Comparison of ENCODE assay signal across 8 cellular contexts in genomic region chr4:118353452-118353851, GRCh38. TPM values are rescaled to one million over a fixed set of nuclear protein-coding genes. Genes with fewer than 3 reads are reported as not detected.
DNase-seq lines count a peak whose midpoint lies in the region; ATAC-seq, FAIRE-seq and TF ChIP-seq lines count a peak whose summit lies in the region.
"Had no signal": no experiment of that assay in that cellular context is flagged by ENCODE, and none has a peak within 500 bp of the region (broad histone marks: within the 10 kb centered on the region; RNA-seq: fewer than 3 reads in every experiment).

No MANE protein-coding gene starts in this region.

- peak; percentile 24 for DNase-seq in GM23248
- DNase-seq in SK-N-MC (ENCODE audit: low read depth, low spot score), result no peak
- no peak for DNase-seq in fibroblast of pulmonary artery (ENCODE audit: low read depth)
- no peak for DNase-seq in skeletal muscle cell (ENCODE audit: low read depth)
- DNase-seq in RCC 7860 (ENCODE audit: low spot score), result no peak
- DNase-seq in HEK293T (ENCODE audit: extremely low spot score), result no peak
- DNase-seq: NCI-H524 treated with DMSO at 0.1 percent for 48 hours had no signal

- TF ChIP-seq CTCF in fibroblast of pulmonary artery (IDR thresholded peaks at IDR 0.05; ENCODE audit: low read length, missing control alignments), result no peak

- 7 to 14% methylated on average over 9 of the region's 9 CpGs for WGBS in GM23248 (ENCODE audit: low coverage in 1 of 2, low lambda C conversion rate in 2 of 2, missing lambda C conversion rate in 2 of 2), 2 experiments

- ATAC-seq in HG03520 (IDR thresholded peaks at IDR 0.05; ENCODE audit: unreplicated experiment), result no peak

- H2AFZ ChIP-seq in GM23248, result peak overlapping the region; percentile 98

- CTCF ChIA-PET in HEK293T (lab: Yijun Ruan, JAX), result interaction anchor here (0.6 to 3.8 kb wide), 10 partner anchors 10 to 72 kb away, joined by 3 to 19 read pairs (median 6); no protein-coding TSS in a partner anchor

- FAIRE-seq in RCC 7860 (lab: Jason Lieb, UNC), result no peak

- H3K27ac ChIP-seq in GM23248, result no peak overlapping the region
- no peak overlapping the region for H3K27ac ChIP-seq in SK-N-MC

- peak overlapping the region; percentile 77 for H3K4me3 ChIP-seq in GM23248
- peak overlapping the region; percentile 76 for H3K4me3 ChIP-seq in SK-N-MC
- peak overlapping the region; percentile 42 for H3K4me3 ChIP-seq in fibroblast of pulmonary artery (replicated peaks; ENCODE audit: low read depth, low read length)
- H3K4me3 ChIP-seq in skeletal muscle cell (ENCODE audit: low read depth, low read length), result peak overlapping the region; percentile 58

- 0 out of 2 replicates have a peak, but pooled peaks cover 13% of the 10 kb centered on the region for H3F3A ChIP-seq in GM23248 (ENCODE audit: insufficient read depth)

- in situ Hi-C loops in GM23248 (cut with MboI), result no loop called here

- H3K36me3 ChIP-seq in GM23248 (ENCODE audit: low read depth) (no peaks in the 10 kb centered on the region), SK-N-MC (ENCODE audit: insufficient read depth, low read length) (no peaks in the 10 kb centered on the region)

- H3K27me3 ChIP-seq in GM23248 (replicated peaks; ENCODE audit: insufficient read depth), result no peaks in the 10 kb centered on the region

- H4K20me1 ChIP-seq in GM23248 (ENCODE audit: insufficient read depth), result no peaks in the 10 kb centered on the region

- H3K9me2 ChIP-seq in GM23248 (ENCODE audit: insufficient read depth), result no peaks in the 10 kb centered on the region

- no peaks in the 10 kb centered on the region for H3K9me3 ChIP-seq in GM23248 (ENCODE audit: low read depth)
- H3K9me3 ChIP-seq in SK-N-MC (ENCODE audit: low read depth, low read length), result no peaks in the 10 kb centered on the region

- H3K9ac ChIP-seq in GM23248, result peak overlapping the region; percentile 76
- no peak overlapping the region for H3K9ac ChIP-seq in SK-N-MC (ENCODE audit: insufficient read length)

- H3K79me2 ChIP-seq in GM23248 (ENCODE audit: insufficient read depth), result no peaks in the 10 kb centered on the region

- peak overlapping the region; percentile 80 for H3K4me2 ChIP-seq in GM23248 (ENCODE audit: unreplicated experiment)

- peaks cover 18% of the 10 kb centered on the region; the same call in 1 of the 2 replicates for H3K4me1 ChIP-seq in GM23248 (ENCODE audit: insufficient read depth)

- POLR2A ChIA-PET in HEK293T (lab: Yijun Ruan, JAX), result interaction anchor here (0.6 to 1.3 kb wide), 4 partner anchors 10 to 44 kb away, joined by 3 read pairs; no protein-coding TSS in a partner anchor

TF ChIP-seq in HEK293T, 16 proteins besides CTCF, POLR2A, EP300 and RAD21:
- no peak for TF ChIP-seq NFRKB (IDR thresholded peaks at IDR 0.05)
- TF ChIP-seq, protein P1, sequence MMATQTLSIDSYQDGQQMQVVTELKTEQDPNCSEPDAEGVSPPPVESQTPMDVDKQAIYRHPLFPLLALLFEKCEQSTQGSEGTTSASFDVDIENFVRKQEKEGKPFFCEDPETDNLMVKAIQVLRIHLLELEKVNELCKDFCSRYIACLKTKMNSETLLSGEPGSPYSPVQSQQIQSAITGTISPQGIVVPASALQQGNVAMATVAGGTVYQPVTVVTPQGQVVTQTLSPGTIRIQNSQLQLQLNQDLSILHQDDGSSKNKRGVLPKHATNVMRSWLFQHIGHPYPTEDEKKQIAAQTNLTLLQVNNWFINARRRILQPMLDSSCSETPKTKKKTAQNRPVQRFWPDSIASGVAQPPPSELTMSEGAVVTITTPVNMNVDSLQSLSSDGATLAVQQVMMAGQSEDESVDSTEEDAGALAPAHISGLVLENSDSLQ (IDR thresholded peaks at IDR 0.05), result no peak
- no peak for TF ChIP-seq SUZ12 (IDR thresholded peaks at IDR 0.05)
- TF ChIP-seq BHLHE40 (IDR thresholded peaks at IDR 0.05; ENCODE audit: borderline replicate concordance), result no peak
- no peak for TF ChIP-seq FOXA1 (IDR thresholded peaks at IDR 0.05)
- no peak for TF ChIP-seq ZNF384 (IDR thresholded peaks at IDR 0.05)
- TF ChIP-seq SP1 (IDR thresholded peaks at IDR 0.05), result no peak
- TF ChIP-seq HDGF (IDR thresholded peaks at IDR 0.05; ENCODE audit: borderline replicate concordance), result no peak
- TF ChIP-seq CTBP1 (IDR thresholded peaks at IDR 0.05; ENCODE audit: borderline replicate concordance), result no peak
- no peak for TF ChIP-seq LEF1 (IDR thresholded peaks at IDR 0.05; ENCODE audit: borderline replicate concordance)
- TF ChIP-seq ARNT (IDR thresholded peaks at IDR 0.05), result no peak
- TF ChIP-seq TARDBP (IDR thresholded peaks at IDR 0.05), result no peak
- no peak for TF ChIP-seq FOXK2 (IDR thresholded peaks at IDR 0.05)
- TF ChIP-seq ELF4 (IDR thresholded peaks at IDR 0.05), result no peak
- no peak for TF ChIP-seq FOXM1 (IDR thresholded peaks at IDR 0.05; ENCODE audit: borderline replicate concordance)
- TF ChIP-seq L3MBTL2 (conservative IDR thresholded peaks at IDR 0.05), result no peak

RNA-seq across cellular contexts. Expression of gene PRSS12, which starts 0.6 kb away (rescaled TPM):
- 30.0 and 33.6 TPM in 2 replicates for total RNA-seq in GM23248 (2014; rRNA removed; shearing (Covaris generic))
- polyA plus RNA-seq in GM23248 (2016; fragmentation: Nextera tagmentation; extraction: Ambion mirVana), result 10.0 and 10.2 TPM in 2 replicates
